ENCODE assay signal across 31 cellular contexts in the genomic region with DNA sequence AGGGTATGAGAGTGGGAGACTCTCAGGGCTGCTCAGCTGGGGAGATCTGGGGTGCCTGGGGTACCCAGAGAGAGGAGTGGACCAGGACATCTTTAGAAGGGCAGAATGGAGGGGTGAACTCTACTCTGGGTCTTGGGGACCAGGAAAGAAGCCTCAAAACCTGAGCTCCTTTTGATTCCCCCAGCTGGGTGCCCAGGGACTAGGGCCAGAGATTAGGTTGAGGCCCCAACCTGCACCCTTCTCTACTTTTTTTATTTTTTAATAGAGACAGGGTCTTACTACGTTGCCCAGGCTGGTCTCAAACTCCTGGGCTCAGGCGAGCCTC. TPM values are rescaled to one million over a fixed set of nuclear protein-coding genes. Genes with fewer than 3 reads are reported as not detected.
"Had no signal": no experiment of that assay in that cellular context is flagged by ENCODE, and none has a peak within 500 bp of the region (broad histone marks: within the 10 kb centered on the region; RNA-seq: fewer than 3 reads in every experiment).

No MANE protein-coding gene starts in this region.

- H3K4me3 Mint-ChIP-seq: activated CD4-positive, alpha-beta memory T cell treated with anti-CD3 and anti-CD28 coated beads, Interleukin-2, amount 10 ng/mL, durations not matched to agents 7 days and 5 days; activated CD4-positive, alpha-beta T cell treated with anti-CD3 and anti-CD28 coated beads, Interleukin-2, amount 10 ng/mL, durations not matched to agents 7 days and 5 days; activated T-helper 1 cell treated with anti-CD3 and anti-CD28 coated beads, Interleukin-12 subunit alpha, Interleukin-12 subunit beta, Interleukin-2, Interleukin-4 antibody, amounts not matched to agents 30 ng/mL and 10 ng/mL and 1 ng/mL, durations not matched to agents 14 hours and 24 hours and 36 hours; effector memory CD8-positive, alpha-beta T cell; natural killer cell treated with Interleukin-12 subunit alpha and Interleukin-12 subunit beta and Interleukin-15 and Interleukin-18, amount 100 ng/mL, for 72 hours; stimulated activated memory B cell treated with anti-CD40 and anti-IgM and Interleukin-4, amounts not matched to agents 10 μg/mL and 1 μg/mL and 100 μg/mL, for 72 hours; stimulated activated naive CD8-positive, alpha-beta T cell treated with anti-CD3 and anti-CD28 coated beads, Interleukin-15, amount 100 ng/mL, for 72 hours had no signal

- DNase-seq: activated CD4-positive, alpha-beta T cell treated with anti-CD3 and anti-CD28 coated beads, Interleukin-2, amount 10 ng/mL, durations not matched to agents 7 days and 5 days; activated CD4-positive, CD25-positive, alpha-beta regulatory T cell treated with anti-CD3 and anti-CD28 coated beads, Interleukin-2, amount 50 U/mL, for 72 hours; activated gamma-delta T cell treated with Interleukin-2 at 50 U/mL for 16 hours; activated naive CD4-positive, alpha-beta T cell treated with anti-CD3 and anti-CD28 coated beads, Interleukin-2, amount 50 U/mL, for 16 hours; amniotic stem cell; brain microvascular endothelial cell; caudate nucleus; cortex of kidney; effector memory CD8-positive, alpha-beta T cell; foreskin fibroblast; kidney glomerular epithelial cell; left lung; mesendoderm; sigmoid colon; small intestine; stimulated activated CD4-positive, alpha-beta T cell treated with anti-CD3 and anti-CD28 coated beads, Interleukin-1b, Interleukin-23, amount 100 ng/mL, for 48 hours; stimulated activated CD4-positive, alpha-beta T cell treated with anti-CD3 and anti-CD28 coated beads, Interleukin-4, amount 100 ng/mL, for 4 hours; stimulated activated naive CD8-positive, alpha-beta T cell treated with anti-CD3 and anti-CD28 coated beads, Interleukin-15, amount 100 ng/mL, for 72 hours; substantia nigra; T-helper 2 cell; thyroid gland had no signal

- H3K27me3 Mint-ChIP-seq: activated CD4-positive, alpha-beta memory T cell treated with anti-CD3 and anti-CD28 coated beads, Interleukin-2, amount 10 ng/mL, durations not matched to agents 7 days and 5 days; activated CD4-positive, alpha-beta T cell treated with anti-CD3 and anti-CD28 coated beads, Interleukin-2, amount 10 ng/mL, durations not matched to agents 7 days and 5 days had no signal

- H3K27ac Mint-ChIP-seq: activated CD4-positive, alpha-beta memory T cell treated with anti-CD3 and anti-CD28 coated beads, Interleukin-2, amount 10 ng/mL, durations not matched to agents 7 days and 5 days; activated T-helper 1 cell treated with anti-CD3 and anti-CD28 coated beads, Interleukin-12 subunit alpha, Interleukin-12 subunit beta, Interleukin-2, Interleukin-4 antibody, amounts not matched to agents 30 ng/mL and 10 ng/mL and 1 ng/mL, durations not matched to agents 14 hours and 24 hours and 36 hours; effector memory CD8-positive, alpha-beta T cell; stimulated activated memory B cell treated with anti-CD40 and anti-IgM and Interleukin-4, amounts not matched to agents 10 μg/mL and 1 μg/mL and 100 μg/mL, for 72 hours; stimulated activated naive CD8-positive, alpha-beta T cell treated with anti-CD3 and anti-CD28 coated beads, Interleukin-15, amount 100 ng/mL, for 72 hours had no signal

- H3K27ac ChIP-seq: brain microvascular endothelial cell, left lung, sigmoid colon, thyroid gland, upper lobe of right lung had no signal

- H3K36me3 Mint-ChIP-seq: natural killer cell treated with Interleukin-12 subunit alpha and Interleukin-12 subunit beta and Interleukin-15 and Interleukin-18, amount 100 ng/mL, for 72 hours; stimulated activated memory B cell treated with anti-CD40 and anti-IgM and Interleukin-4, amounts not matched to agents 10 μg/mL and 1 μg/mL and 100 μg/mL, for 72 hours had no signal

- H3K36me3 ChIP-seq: brain microvascular endothelial cell, left lung, sigmoid colon, thyroid gland, upper lobe of right lung had no signal

- H3K9me3 Mint-ChIP-seq: activated CD4-positive, alpha-beta memory T cell treated with anti-CD3 and anti-CD28 coated beads, Interleukin-2, amount 10 ng/mL, durations not matched to agents 7 days and 5 days; activated CD4-positive, alpha-beta T cell treated with anti-CD3 and anti-CD28 coated beads, Interleukin-2, amount 10 ng/mL, durations not matched to agents 7 days and 5 days; activated T-helper 1 cell treated with anti-CD3 and anti-CD28 coated beads, Interleukin-12 subunit alpha, Interleukin-12 subunit beta, Interleukin-2, Interleukin-4 antibody, amounts not matched to agents 30 ng/mL and 10 ng/mL and 1 ng/mL, durations not matched to agents 14 hours and 24 hours and 36 hours; effector memory CD8-positive, alpha-beta T cell; natural killer cell treated with Interleukin-12 subunit alpha and Interleukin-12 subunit beta and Interleukin-15 and Interleukin-18, amount 100 ng/mL, for 72 hours; stimulated activated memory B cell treated with anti-CD40 and anti-IgM and Interleukin-4, amounts not matched to agents 10 μg/mL and 1 μg/mL and 100 μg/mL, for 72 hours; stimulated activated naive CD8-positive, alpha-beta T cell treated with anti-CD3 and anti-CD28 coated beads, Interleukin-15, amount 100 ng/mL, for 72 hours had no signal

- H3K27me3 ChIP-seq: brain microvascular endothelial cell, left lung, thyroid gland, upper lobe of right lung had no signal

- H3K9me3 ChIP-seq: left lung, sigmoid colon, thyroid gland, upper lobe of right lung had no signal

- H3K4me1 Mint-ChIP-seq: activated CD4-positive, alpha-beta memory T cell treated with anti-CD3 and anti-CD28 coated beads, Interleukin-2, amount 10 ng/mL, durations not matched to agents 7 days and 5 days had no signal

- H3K4me3 ChIP-seq: lung, sigmoid colon, thyroid gland, upper lobe of right lung had no signal

RNA-seq across cellular contexts. Expression of gene PDZK1IP1, which starts 1.9 kb away (rescaled TPM):
- total RNA-seq: activated CD4-positive, alpha-beta memory T cell treated with anti-CD3 and anti-CD28 coated beads, Interleukin-2, amount 10 ng/mL, durations not matched to agents 7 days and 5 days; activated CD4-positive, alpha-beta T cell treated with anti-CD3 and anti-CD28 coated beads, Interleukin-2, amount 10 ng/mL, durations not matched to agents 7 days and 5 days; activated T-helper 1 cell treated with anti-CD3 and anti-CD28 coated beads, Interleukin-12 subunit alpha, Interleukin-12 subunit beta, Interleukin-2, Interleukin-4 antibody, amounts not matched to agents 30 ng/mL and 10 ng/mL and 1 ng/mL, durations not matched to agents 14 hours and 24 hours and 36 hours; chondrocyte; myocyte; natural killer cell treated with Interleukin-12 subunit alpha and Interleukin-12 subunit beta and Interleukin-15 and Interleukin-18, amount 100 ng/mL, for 72 hours; sigmoid colon had no signal

RNA-seq across cellular contexts. Expression of gene TAL1, which starts 44.1 kb away (rescaled TPM):
- total RNA-seq: activated CD4-positive, alpha-beta memory T cell treated with anti-CD3 and anti-CD28 coated beads, Interleukin-2, amount 10 ng/mL, durations not matched to agents 7 days and 5 days; activated CD4-positive, alpha-beta T cell treated with anti-CD3 and anti-CD28 coated beads, Interleukin-2, amount 10 ng/mL, durations not matched to agents 7 days and 5 days; activated T-helper 1 cell treated with anti-CD3 and anti-CD28 coated beads, Interleukin-12 subunit alpha, Interleukin-12 subunit beta, Interleukin-2, Interleukin-4 antibody, amounts not matched to agents 30 ng/mL and 10 ng/mL and 1 ng/mL, durations not matched to agents 14 hours and 24 hours and 36 hours; myocyte had no signal

RNA-seq across cellular contexts. Expression of gene CYP4A22, which starts 50.6 kb away (rescaled TPM):
- total RNA-seq: activated CD4-positive, alpha-beta memory T cell treated with anti-CD3 and anti-CD28 coated beads, Interleukin-2, amount 10 ng/mL, durations not matched to agents 7 days and 5 days; activated CD4-positive, alpha-beta T cell treated with anti-CD3 and anti-CD28 coated beads, Interleukin-2, amount 10 ng/mL, durations not matched to agents 7 days and 5 days; activated T-helper 1 cell treated with anti-CD3 and anti-CD28 coated beads, Interleukin-12 subunit alpha, Interleukin-12 subunit beta, Interleukin-2, Interleukin-4 antibody, amounts not matched to agents 30 ng/mL and 10 ng/mL and 1 ng/mL, durations not matched to agents 14 hours and 24 hours and 36 hours; astrocyte; chondrocyte; left lung; mononuclear cell; myocyte; natural killer cell treated with Interleukin-12 subunit alpha and Interleukin-12 subunit beta and Interleukin-15 and Interleukin-18, amount 100 ng/mL, for 72 hours; thyroid gland; upper lobe of right lung had no signal
- polyA plus RNA-seq: sigmoid colon had no signal
